ENCODE assay signal across 8 cellular contexts in genomic region chr4:140884431-140885058, GRCh38.
DNase-seq lines count a peak whose midpoint lies in the region; ATAC-seq, FAIRE-seq and TF ChIP-seq lines count a peak whose summit lies in the region.
"Had no signal": no experiment of that assay in that cellular context is flagged by ENCODE, and none has a peak within 500 bp of the region (broad histone marks: within the 10 kb centered on the region; RNA-seq: fewer than 3 reads in every experiment).

No MANE protein-coding gene starts in this region.

- TF ChIP-seq EP300 in upper lobe of left lung (IDR thresholded peaks at IDR 0.05), result no peak

- in situ Hi-C loops in G401 (cut with HindIII; ENCODE audit: low sequenced_read_pairs), result no loop called here

- H3K27ac ChIP-seq in keratinocyte (ENCODE audit: control insufficient read depth, insufficient read depth, low read length) (no peak overlapping the region), upper lobe of left lung (no peak overlapping the region)

- peaks cover 3% of the 10 kb centered on the region for H3K27me3 ChIP-seq in keratinocyte (ENCODE audit: control insufficient read depth, extremely low read depth, insufficient read depth, low read length)
- no peaks in the 10 kb centered on the region for H3K27me3 ChIP-seq in upper lobe of left lung

- DNase-seq in G401 (ENCODE audit: low spot score), result peak; percentile 37
- peak; percentile 84 for DNase-seq in NCI-H82 (lab: John Stamatoyannopoulos, UW)
- DNase-seq in keratinocyte (ENCODE audit: low read depth, low spot score), result peak; percentile 7
- DNase-seq in upper lobe of left lung, result peak in 1 of 2 donors; percentile 23

- H3K36me3 ChIP-seq in keratinocyte (ENCODE audit: control insufficient read depth in 2 of 2, extremely low read depth in 1 of 2, insufficient read depth in 2 of 2, low read length in 2 of 2) (no peaks in the 10 kb centered on the region), upper lobe of left lung (no peaks in the 10 kb centered on the region)

- H3K9me1 ChIP-seq in keratinocyte (ENCODE audit: control insufficient read depth, extremely low read depth, insufficient read depth, low read length), result no peaks in the 10 kb centered on the region

- no peaks in the 10 kb centered on the region for H3K79me2 ChIP-seq in keratinocyte (ENCODE audit: control insufficient read depth, insufficient read depth, low read length)

- peak; percentile 75 for FAIRE-seq in keratinocyte (lab: Jason Lieb, UNC)

- H4K20me1 ChIP-seq in keratinocyte (ENCODE audit: control insufficient read depth, extremely low read depth, insufficient read depth, low read length), result no peaks in the 10 kb centered on the region

- H3K4me3 Mint-ChIP-seq in brain, result no peak overlapping the region
- H3K4me3 Mint-ChIP-seq: stimulated activated naive CD8-positive, alpha-beta T cell treated with anti-CD3 and anti-CD28 coated beads, Interleukin-15, Interleukin-2, amounts not matched to agents 100 ng/mL and 50 ng/mL, for 24 hours had no signal

- no peak overlapping the region for H2AFZ ChIP-seq in keratinocyte (ENCODE audit: control insufficient read depth, low read length)

- no peak overlapping the region for H3K27ac Mint-ChIP-seq in brain
- H3K27ac Mint-ChIP-seq: stimulated activated naive CD8-positive, alpha-beta T cell treated with anti-CD3 and anti-CD28 coated beads, Interleukin-15, Interleukin-2, amounts not matched to agents 100 ng/mL and 50 ng/mL, for 24 hours had no signal

- dilution Hi-C loops in keratinocyte (cut with MboI; ENCODE audit: extremely low pct_ligation_motif_present, low sequenced_read_pairs), result loop anchor here (25.0 kb wide), 1 partner anchor 253 kb away; the partner anchor contains the start of gene RNF150

- no peak overlapping the region for H3K9ac ChIP-seq in keratinocyte (ENCODE audit: control insufficient read depth, extremely low read depth, insufficient read depth, low read length)

- peak; percentile 63 for ATAC-seq in GM19468 (IDR thresholded peaks at IDR 0.05; ENCODE audit: extremely low read depth, unreplicated experiment)
- peak; percentile 81 for ATAC-seq in HG03565 (IDR thresholded peaks at IDR 0.05; ENCODE audit: unreplicated experiment)
- ATAC-seq in upper lobe of left lung (ENCODE audit: low FRiP score in 2 of 2), result peak in 1 of 2 donors; percentile 85

- no peaks in the 10 kb centered on the region for H3K27me3 Mint-ChIP-seq in brain
- H3K27me3 Mint-ChIP-seq: stimulated activated naive CD8-positive, alpha-beta T cell treated with anti-CD3 and anti-CD28 coated beads, Interleukin-15, Interleukin-2, amounts not matched to agents 100 ng/mL and 50 ng/mL, for 24 hours had no signal

- H3K9me3 Mint-ChIP-seq in brain, result peaks cover 27 to 46% (median 44%) of the 10 kb centered on the region in 5 experiments

- H3K9me3 ChIP-seq in keratinocyte (ENCODE audit: control insufficient read depth, low read depth, low read length) (no peaks in the 10 kb centered on the region), upper lobe of left lung (peaks cover 0 to 4% (median 0%) of the 10 kb centered on the region in 4 donors)

- H3K4me3 ChIP-seq in keratinocyte (ENCODE audit: control insufficient read depth in 2 of 3, extremely low read depth in 1 of 3, insufficient read depth in 2 of 3, low read depth in 1 of 3, low read length in 3 of 3) (no peak overlapping the region), upper lobe of left lung (no peak overlapping the region)

- 53% methylated on average over 4 of the region's 4 CpGs for WGBS in upper lobe of left lung, 2 donors

- TF ChIP-seq CTCF in brain (conservative IDR thresholded peaks at IDR 0.05) (peak; percentile 47 to 64), keratinocyte (optimal IDR thresholded peaks at IDR 0.05 in 1 of 3, IDR thresholded peaks at IDR 0.05 in 1 of 3, conservative IDR thresholded peaks at IDR 0.05 in 1 of 3; ENCODE audit: extremely low read depth in 1 of 3, insufficient read depth in 2 of 3, low read length in 3 of 3) (peak; percentile 73 to 84 (median 80)), upper lobe of left lung (IDR thresholded peaks at IDR 0.05) (peak in 5 of 6 experiments; percentile 19 to 50 (median 27))

- H3K36me3 Mint-ChIP-seq in brain, result peaks cover 67% of the 10 kb centered on the region

- no peaks in the 10 kb centered on the region for H3K4me1 Mint-ChIP-seq in brain

- TF ChIP-seq POLR2A in upper lobe of left lung (IDR thresholded peaks at IDR 0.05), result no peak

- no peak overlapping the region for H3K4me2 ChIP-seq in keratinocyte (ENCODE audit: control insufficient read depth, extremely low read depth, insufficient read depth, low read depth, low read length)

- H3K4me1 ChIP-seq in keratinocyte (ENCODE audit: control insufficient read depth, extremely low read depth, insufficient read depth, low read length) (no peaks in the 10 kb centered on the region), upper lobe of left lung (no peaks in the 10 kb centered on the region)

Comparison
In these comparisons a context has a peak if more than half of its experiments do, and no peak if none do; other contexts are left out.
1. CTCF ChIP-seq: peak in every context shown above with its lines; median percentile 80 in keratinocyte; 56 in brain; 27 in upper lobe of left lung.